ENCODE assay signal across 16 cellular contexts in genomic region chr13:45678282-45678681, GRCh38.
DNase-seq lines count a peak whose midpoint lies in the region; TF ChIP-seq lines count a peak whose summit lies in the region.
"Had no signal": no experiment of that assay in that cellular context is flagged by ENCODE, and none has a peak within 500 bp of the region (broad histone marks: within the 10 kb centered on the region; RNA-seq: fewer than 3 reads in every experiment).

No MANE protein-coding gene starts in this region.

- peaks cover 10% of the 10 kb centered on the region for H3K27me3 Mint-ChIP-seq in nephron progenitor cell (ENCODE audit: low read depth, poor library complexity)

- peak; percentile 18 for DNase-seq in ELF-1 (ENCODE audit: low read depth, low spot score)
- DNase-seq in NCI-H146 treated with DMSO at 0.1 percent for 48 hours (lab: John Stamatoyannopoulos, UW; ENCODE audit: unreplicated experiment), result peak; percentile 28
- no peak for DNase-seq in SK-N-MC (ENCODE audit: low read depth, low spot score)
- no peak for DNase-seq in nephron progenitor cell
- DNase-seq in epidermal melanocyte (ENCODE audit: insufficient read length, low spot score), result no peak
- no peak for DNase-seq in ecto neural progenitor cell (ENCODE audit: low spot score)
- no peak for DNase-seq in DMS 273 treated with DMSO at 0.1 percent for 48 hours (lab: John Stamatoyannopoulos, UW)
- DNase-seq: activated CD4-positive, alpha-beta T cell treated with anti-CD3 and anti-CD28 coated beads, Interleukin-2, amount 50 U/mL, for 1 hour; amniotic stem cell; Caco-2; caudate nucleus; natural killer cell; NCI-H2081 treated with DMSO at 0.1 percent for 48 hours; psoas muscle; small intestine; stimulated activated CD4-positive, alpha-beta T cell treated with anti-CD3 and anti-CD28 coated beads, Interleukin-4, amount 100 ng/mL, for 24 hours had no signal

- peaks cover 71% of the 10 kb centered on the region for H3K4me1 Mint-ChIP-seq in nephron progenitor cell
- H3K4me1 Mint-ChIP-seq: natural killer cell had no signal

- H3K9me3 ChIP-seq in SK-N-MC (ENCODE audit: low read depth, low read length), result no peaks in the 10 kb centered on the region
- H3K9me3 ChIP-seq: Caco-2, psoas muscle had no signal

- peak overlapping the region; percentile 27; the same call in 1 of the 2 replicates for H3K27ac ChIP-seq in SK-N-MC
- H3K27ac ChIP-seq: psoas muscle had no signal

- H3K4me3 ChIP-seq in SK-N-MC, result no peak overlapping the region
- H3K4me3 ChIP-seq: psoas muscle had no signal

- no peaks in the 10 kb centered on the region for H3K36me3 ChIP-seq in SK-N-MC (ENCODE audit: insufficient read depth, low read length)

- no peak overlapping the region for H3K27ac Mint-ChIP-seq in nephron progenitor cell
- H3K27ac Mint-ChIP-seq: natural killer cell had no signal

- no peaks in the 10 kb centered on the region for H3K9me3 Mint-ChIP-seq in nephron progenitor cell
- H3K9me3 Mint-ChIP-seq: natural killer cell had no signal

- no peaks in the 10 kb centered on the region for H3K36me3 Mint-ChIP-seq in nephron progenitor cell (ENCODE audit: low read depth)
- H3K36me3 Mint-ChIP-seq: natural killer cell had no signal

- H3K9ac ChIP-seq in SK-N-MC (ENCODE audit: insufficient read length), result no peak overlapping the region

- peak overlapping the region; percentile 13 for H3K4me3 Mint-ChIP-seq in nephron progenitor cell
- H3K4me3 Mint-ChIP-seq: natural killer cell had no signal

- TF ChIP-seq CTCF in nephron progenitor cell (IDR thresholded peaks at IDR 0.05), result no peak

Comparison
In these comparisons a context has a peak if more than half of its experiments do, and no peak if none do; other contexts are left out.
1. DNase-seq: peak in ELF-1 (single experiment) and NCI-H146 treated with DMSO at 0.1 percent for 48 hours (single experiment); none in SK-N-MC (single experiment), nephron progenitor cell (single experiment), epidermal melanocyte (single experiment), ecto neural progenitor cell (single experiment) and DMS 273 treated with DMSO at 0.1 percent for 48 hours (single experiment).